In the genomic region with DNA sequence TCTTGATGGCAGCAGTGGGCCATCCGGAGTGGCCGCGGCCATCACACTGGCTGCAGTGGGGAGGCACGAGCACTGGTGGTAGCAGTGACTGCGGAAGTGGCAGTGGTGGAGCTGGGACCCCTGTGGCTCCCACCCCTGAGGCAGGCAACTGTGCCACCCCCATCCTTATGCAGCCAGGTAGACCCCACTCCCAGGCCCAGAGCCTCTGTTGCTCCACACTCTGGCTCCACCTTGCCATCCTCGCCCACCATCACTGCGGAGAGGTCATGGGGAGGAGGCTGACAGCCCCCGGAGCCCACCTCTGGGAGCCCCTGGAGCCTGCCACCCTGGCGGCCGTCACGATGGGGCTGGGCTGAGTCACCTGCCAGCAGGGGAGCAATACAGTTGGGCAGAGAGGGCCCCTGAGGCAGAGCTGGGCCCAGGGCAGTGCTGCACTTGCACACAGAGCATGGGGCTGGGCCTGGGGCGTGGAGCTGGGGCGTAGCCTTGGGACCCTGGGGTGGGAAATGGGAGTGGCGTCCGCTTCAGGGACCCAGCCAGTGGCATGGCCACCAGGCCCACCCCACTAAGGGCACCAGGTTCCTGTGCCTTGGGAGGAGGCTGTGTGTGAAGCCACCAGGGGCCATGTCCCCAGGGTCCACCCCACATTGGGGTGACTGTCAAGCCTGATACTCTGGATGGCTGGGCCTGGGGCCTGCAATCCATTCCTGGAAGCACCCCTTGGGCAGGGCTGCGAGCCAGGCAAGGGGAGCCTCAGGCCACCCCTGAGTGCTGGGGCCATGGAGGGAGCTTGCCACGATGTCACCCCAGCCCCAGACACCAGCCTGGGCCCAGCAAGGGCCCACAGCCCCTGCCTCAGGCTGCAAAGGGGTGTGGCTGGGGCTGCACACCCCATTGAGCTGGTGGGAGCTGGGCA, we compare ENCODE assay signal across 19 cellular contexts. TPM values are rescaled to one million over a fixed set of nuclear protein-coding genes. Genes with fewer than 3 reads are reported as not detected.
DNase-seq lines count a peak whose midpoint lies in the region; ATAC-seq and TF ChIP-seq lines count a peak whose summit lies in the region.
"Had no signal": no experiment of that assay in that cellular context is flagged by ENCODE, and none has a peak within 500 bp of the region (broad histone marks: within the 10 kb centered on the region; RNA-seq: fewer than 3 reads in every experiment).

No MANE protein-coding gene starts in this region.

- no peak overlapping the region for H3K27ac Mint-ChIP-seq in stimulated activated memory B cell treated with anti-CD40 and anti-IgM and Interleukin-4, amounts not matched to agents 10 μg/mL and 1 μg/mL and 100 μg/mL, for 72 hours
- H3K27ac Mint-ChIP-seq: CD14-positive monocyte had no signal

- H3K36me3 ChIP-seq in mucosa of descending colon (ENCODE audit: low read depth): no peaks in the 10 kb centered on the region
- H3K36me3 ChIP-seq: SJCRH30 had no signal

- intact Hi-C loops in mucosa of descending colon (cut with DNase I, micrococcal nuclease): no loop called here

- H3K4me1 Mint-ChIP-seq in stimulated activated memory B cell treated with anti-CD40 and anti-IgM and Interleukin-4, amounts not matched to agents 10 μg/mL and 1 μg/mL and 100 μg/mL, for 72 hours: no peaks in the 10 kb centered on the region
- H3K4me1 Mint-ChIP-seq: CD14-positive monocyte had no signal

- peaks cover 22% of the 10 kb centered on the region for H3K27me3 Mint-ChIP-seq in stimulated activated memory B cell treated with anti-CD40 and anti-IgM and Interleukin-4, amounts not matched to agents 10 μg/mL and 1 μg/mL and 100 μg/mL, for 72 hours

- ATAC-seq in esophagus mucosa (peak; percentile 33), mucosa of descending colon (peak; percentile 22)
- peak; percentile 17 for ATAC-seq in stimulated activated memory B cell treated with anti-CD40 and anti-IgM and Interleukin-4, amounts not matched to agents 10 μg/mL and 1 μg/mL and 100 μg/mL, for 72 hours

- peak overlapping the region; percentile 80 for H3K27ac ChIP-seq in RWPE1
- H3K27ac ChIP-seq: HL-60, SJCRH30 had no signal

- no peaks in the 10 kb centered on the region for H3K36me3 Mint-ChIP-seq in stimulated activated memory B cell treated with anti-CD40 and anti-IgM and Interleukin-4, amounts not matched to agents 10 μg/mL and 1 μg/mL and 100 μg/mL, for 72 hours
- H3K36me3 Mint-ChIP-seq: CD14-positive monocyte had no signal

- CTCF ChIA-PET in RWPE1 (lab: Yijun Ruan, JAX): interaction anchor here (0.7 to 2.8 kb wide), 2 partner anchors 12 to 13 kb away, joined by 5 to 15 read pairs; no protein-coding TSS in a partner anchor

- no peak for DNase-seq in RWPE1 (ENCODE audit: low spot score)
- peak in 1 of 3 donors; percentile 52 for DNase-seq in mucosa of descending colon
- DNase-seq in globus pallidus (ENCODE audit: low spot score): no peak
- no peak for DNase-seq in effector CD8-positive, alpha-beta T cell (lab: John Stamatoyannopoulos, UW)
- DNase-seq in HUDEP-2 (lab: John Stamatoyannopoulos, UW; ENCODE audit: unreplicated experiment in 76 of 76): no peak
- DNase-seq: COR-L47; H7; NCI-H1105 treated with DMSO at 0.1 percent for 48 hours; NCI-H187; NCI-H526; NK-92 treated with Interleukin-12 subunit alpha and Interleukin-12 subunit beta, amount 100 ng/mL, for 24 hours; SJCRH30 had no signal

- H3K9me3 ChIP-seq in mucosa of descending colon: no peaks in the 10 kb centered on the region
- H3K9me3 ChIP-seq: SJCRH30 had no signal

- no peak overlapping the region for H3K4me3 ChIP-seq in mucosa of descending colon
- H3K4me3 ChIP-seq: SJCRH30 had no signal

- H3K9me3 Mint-ChIP-seq in stimulated activated memory B cell treated with anti-CD40 and anti-IgM and Interleukin-4, amounts not matched to agents 10 μg/mL and 1 μg/mL and 100 μg/mL, for 72 hours: peaks cover 3% of the 10 kb centered on the region

- POLR2A ChIA-PET in RWPE1 (lab: Yijun Ruan, JAX; ENCODE audit: low non-redundant PET): no interaction called here

- no peak overlapping the region for H3K4me3 Mint-ChIP-seq in stimulated activated memory B cell treated with anti-CD40 and anti-IgM and Interleukin-4, amounts not matched to agents 10 μg/mL and 1 μg/mL and 100 μg/mL, for 72 hours
- H3K4me3 Mint-ChIP-seq: CD14-positive monocyte had no signal

- TF ChIP-seq CTCF in RWPE1 (conservative IDR thresholded peaks at IDR 0.05; ENCODE audit: low read depth) (no peak), mucosa of descending colon (IDR thresholded peaks at IDR 0.05) (no peak)

- H3K4me1 ChIP-seq in mucosa of descending colon (ENCODE audit: low read depth): no peaks in the 10 kb centered on the region
- H3K4me1 ChIP-seq: SJCRH30 had no signal

RNA-seq across cellular contexts. Expression of a gene that starts 7.7 kb away (rescaled TPM):
- total RNA-seq in esophagus mucosa (0.44 TPM), mucosa of descending colon (under 1 TPM in 2 of 3 donors, not detected in 1; 0.63 to 0.81 TPM)
- total RNA-seq: A673, OCI-LY7 had no signal

RNA-seq across cellular contexts. Expression of a gene that starts 28.6 kb away (rescaled TPM):
- total RNA-seq in esophagus mucosa: 0.56 TPM
- total RNA-seq in mucosa of descending colon: 10 to 100 TPM; 12.3 to 36.9 (median 13.6) TPM
- total RNA-seq: A673, Daoy, OCI-LY7, SJCRH30 had no signal
